1 cellular context compared by ENCODE assay signal in genomic region chr12:124509300-124509675, GRCh38.
TF ChIP-seq lines count a peak whose summit lies in the region.

No MANE protein-coding gene starts in this region.

TF ChIP-seq in IMR-90, 13 proteins besides CTCF, POLR2A, EP300 and RAD21 (continued from another document):
- TF ChIP-seq ELK1 (IDR thresholded peaks at IDR 0.05; ENCODE audit: borderline replicate concordance, low read depth, low read length) (no peak), MAFK (IDR thresholded peaks at IDR 0.05; ENCODE audit: low read depth, low read length) (no peak), CEBPB (IDR thresholded peaks at IDR 0.05; ENCODE audit: low read depth, low read length) (no peak)
